ENCODE assay signal across 8 cellular contexts in the genomic region with DNA sequence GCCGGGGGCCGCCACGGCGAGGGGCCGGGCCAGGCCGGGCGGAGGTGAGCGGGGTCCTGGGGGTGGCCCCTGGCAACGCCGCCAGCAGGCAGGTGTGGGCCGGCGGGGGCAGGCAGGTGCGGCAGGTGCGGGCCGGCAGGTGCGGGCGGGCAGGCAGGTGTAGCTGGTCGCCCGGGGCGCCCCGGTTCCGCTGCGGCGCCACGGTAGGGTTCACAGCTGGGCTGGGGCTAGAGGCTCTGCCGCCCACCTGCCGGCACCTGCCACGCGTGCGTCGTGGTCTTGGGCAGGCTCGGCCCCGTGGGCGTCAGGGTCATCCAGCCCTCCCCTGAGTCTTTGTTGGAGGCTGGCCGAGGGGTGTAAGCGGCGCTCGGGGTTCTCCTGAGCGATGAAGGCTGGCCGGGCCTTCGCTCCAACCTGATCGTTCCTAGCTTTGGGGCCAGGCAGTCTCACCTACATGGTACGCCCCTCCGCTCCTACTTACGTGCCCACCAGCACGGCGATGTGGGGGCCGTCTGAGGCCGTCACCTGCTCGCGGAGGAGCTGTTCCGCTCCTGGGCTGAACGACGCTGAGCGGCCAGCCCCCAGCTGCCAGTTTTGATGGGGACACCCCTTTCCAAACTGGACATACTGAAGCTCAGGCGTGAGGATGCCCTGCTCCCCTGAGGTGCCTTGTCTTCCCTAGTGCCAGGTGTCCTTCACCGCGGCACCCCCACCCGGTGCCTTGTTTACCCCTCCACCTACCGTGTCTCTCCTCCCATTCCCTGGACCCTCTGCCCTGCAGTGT. TPM values are rescaled to one million over a fixed set of nuclear protein-coding genes. Genes with fewer than 3 reads are reported as not detected.
A peak's percentile ranks its signal among the peaks of the same experiment; 100 is the strongest.
DNase-seq lines count a peak whose midpoint lies in the region; TF ChIP-seq lines count a peak whose summit lies in the region.

No MANE protein-coding gene starts in this region.

- no peak for TF ChIP-seq CTCF in GM20000 (IDR thresholded peaks at IDR 0.05; ENCODE audit: extremely low read depth, missing control alignments)

- H3K27ac Mint-ChIP-seq in activated naive CD8-positive, alpha-beta T cell treated with anti-CD3 and anti-CD28 coated beads for 36 hours = peak overlapping the region; percentile 71

- H3K27ac ChIP-seq in layer of hippocampus (ENCODE audit: low read depth, low read length) (peak overlapping the region; percentile 65), subcutaneous abdominal adipose tissue (ENCODE audit: low read depth, low read length) (peak overlapping the region; percentile 46)

- H3K27me3 Mint-ChIP-seq in activated naive CD8-positive, alpha-beta T cell treated with anti-CD3 and anti-CD28 coated beads for 36 hours = no peaks in the 10 kb centered on the region

- peak; percentile 57 for DNase-seq in GM20000 (ENCODE audit: low spot score)
- peak; percentile 49 for DNase-seq in HT-29 (ENCODE audit: low spot score)
- DNase-seq in activated naive CD8-positive, alpha-beta T cell treated with anti-CD3 and anti-CD28 coated beads for 36 hours = peak; percentile 52
- no peak for DNase-seq in OCI-M2 (lab: John Stamatoyannopoulos, UW; ENCODE audit: unreplicated experiment)
- no peak for DNase-seq in dedifferentiated amniotic fluid mesenchymal stem cell (ENCODE audit: extremely low spot score)

- peaks cover 39% of the 10 kb centered on the region for H3K4me1 Mint-ChIP-seq in activated naive CD8-positive, alpha-beta T cell treated with anti-CD3 and anti-CD28 coated beads for 36 hours

- H3K4me1 ChIP-seq in ES-I3 (ENCODE audit: insufficient read depth, low read length) = peaks cover 16% of the 10 kb centered on the region
- H3K4me1 ChIP-seq in subcutaneous abdominal adipose tissue (ENCODE audit: control insufficient read depth in 5 of 5, insufficient read depth in 5 of 5, low read length in 5 of 5) = peaks cover 8 to 36% (median 32%) of the 10 kb centered on the region in 5 donors

- H3K4me3 Mint-ChIP-seq in activated naive CD8-positive, alpha-beta T cell treated with anti-CD3 and anti-CD28 coated beads for 36 hours = peak overlapping the region; percentile 82

- H3K9me3 ChIP-seq in ES-I3 (ENCODE audit: control insufficient read depth, insufficient read depth, low read length) (no peaks in the 10 kb centered on the region), subcutaneous abdominal adipose tissue (ENCODE audit: control insufficient read depth in 5 of 5, low read length in 5 of 5) (no peaks in the 10 kb centered on the region)

- H3K27me3 ChIP-seq in layer of hippocampus (ENCODE audit: control insufficient read depth, insufficient read depth, low read length) = no peaks in the 10 kb centered on the region
- no peaks in the 10 kb centered on the region for H3K27me3 ChIP-seq in subcutaneous abdominal adipose tissue (ENCODE audit: control insufficient read depth in 5 of 5, insufficient read depth in 4 of 5, low read length in 5 of 5)

- no peaks in the 10 kb centered on the region for H3K9me3 Mint-ChIP-seq in activated naive CD8-positive, alpha-beta T cell treated with anti-CD3 and anti-CD28 coated beads for 36 hours

- peak overlapping the region; percentile 79 for H3K9ac ChIP-seq in ES-I3 (ENCODE audit: low read depth, low read length)
- H3K9ac ChIP-seq in subcutaneous abdominal adipose tissue (ENCODE audit: low read length in 5 of 5) = peak overlapping the region; percentile 48 to 87 (median 77)

- H3K4me3 ChIP-seq in subcutaneous abdominal adipose tissue (ENCODE audit: low read depth in 1 of 5, low read length in 5 of 5) = peak overlapping the region; percentile 58 to 95 (median 88)

- H3K36me3 ChIP-seq in ES-I3 (ENCODE audit: insufficient read depth, low read length) (no peaks in the 10 kb centered on the region), subcutaneous abdominal adipose tissue (ENCODE audit: control insufficient read depth in 5 of 5, insufficient read depth in 5 of 5, low read length in 5 of 5) (peaks cover 0 to 6% (median 0%) of the 10 kb centered on the region in 5 donors)

- H3K36me3 Mint-ChIP-seq in activated naive CD8-positive, alpha-beta T cell treated with anti-CD3 and anti-CD28 coated beads for 36 hours = peaks cover 24% of the 10 kb centered on the region

RNA-seq across cellular contexts. Expression of gene ZMIZ2, which starts 0.5 kb away (rescaled TPM):
- total RNA-seq in HT-29 (2014; rRNA removed; shearing (Covaris generic)) = 37.7 and 41.0 TPM in 2 replicates
- total RNA-seq in activated naive CD8-positive, alpha-beta T cell treated with anti-CD3 and anti-CD28 coated beads for 36 hours = 100 to 1,000 TPM; 116 to 122 TPM

RNA-seq across cellular contexts. Expression of gene PPIA, which starts 47.3 kb away (rescaled TPM):
- total RNA-seq in HT-29 (2014; rRNA removed; shearing (Covaris generic)) = 3,779 and 3,976 TPM in 2 replicates
- 1,000 to 10,000 TPM; 3,010 to 3,071 TPM for total RNA-seq in activated naive CD8-positive, alpha-beta T cell treated with anti-CD3 and anti-CD28 coated beads for 36 hours

Comparison
In these comparisons a context has a peak if more than half of its experiments do, and no peak if none do; other contexts are left out.
1. DNase-seq: peak in GM20000 (single experiment), HT-29 (single experiment) and activated naive CD8-positive, alpha-beta T cell treated with anti-CD3 and anti-CD28 coated beads for 36 hours (single experiment); none in OCI-M2 (single experiment) and dedifferentiated amniotic fluid mesenchymal stem cell (single experiment).